ENCODE assay signal across 14 cellular contexts in the genomic region with DNA sequence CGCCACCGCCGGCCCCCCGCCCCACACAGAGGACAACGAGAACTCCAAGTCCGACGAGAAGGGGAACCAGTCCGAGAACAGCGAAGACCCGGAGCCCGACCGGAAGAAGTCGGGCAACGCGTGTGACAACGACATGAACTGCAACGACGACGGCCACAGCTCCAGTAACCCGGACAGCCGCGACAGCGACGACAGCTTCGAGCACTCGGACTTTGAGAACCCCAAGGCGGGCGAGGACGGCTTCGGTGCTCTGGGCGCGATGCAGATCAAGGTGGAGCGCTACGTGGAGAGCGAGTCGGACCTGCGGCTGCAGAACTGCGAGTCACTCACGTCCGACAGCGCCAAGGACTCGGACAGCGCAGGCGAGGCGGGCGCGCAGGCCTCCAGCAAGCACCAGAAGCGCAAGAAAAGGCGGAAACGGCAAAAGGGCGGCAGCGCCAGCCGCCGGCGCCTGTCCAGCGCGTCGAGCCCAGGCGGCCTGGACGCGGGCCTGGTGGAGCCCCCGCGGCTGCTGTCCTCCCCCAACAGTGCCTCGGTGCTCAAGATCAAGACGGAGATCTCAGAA.
A peak's percentile ranks its signal among the peaks of the same experiment; 100 is the strongest.
DNase-seq lines count a peak whose midpoint lies in the region; ATAC-seq, FAIRE-seq and TF ChIP-seq lines count a peak whose summit lies in the region.
"Had no signal": no experiment of that assay in that cellular context is flagged by ENCODE, and none has a peak within 500 bp of the region (broad histone marks: within the 10 kb centered on the region; RNA-seq: fewer than 3 reads in every experiment).

No MANE protein-coding gene starts in this region.

- intact Hi-C loops in ascending aorta (cut with DNase I) (loop anchor here (10.0 kb wide), 1 partner anchor 1075 kb away; no protein-coding TSS in a partner anchor), kidney (cut with DNase I) (loop anchor here (10.0 kb wide), 1 partner anchor 1225 kb away; no protein-coding TSS in a partner anchor)

- H3K9me2 ChIP-seq in GM23248 (ENCODE audit: insufficient read depth), result no peaks in the 10 kb centered on the region

- peak overlapping the region; percentile 43 for H3K4me2 ChIP-seq in GM23248 (ENCODE audit: unreplicated experiment)
- H3K4me2 ChIP-seq: neural progenitor cell, smooth muscle cell had no signal

- no peaks in the 10 kb centered on the region; the same call in 1 of the 2 replicates for H3K27me3 ChIP-seq in GM23248 (replicated peaks; ENCODE audit: insufficient read depth)
- no peaks in the 10 kb centered on the region for H3K27me3 ChIP-seq in ascending aorta
- H3K27me3 ChIP-seq: neural progenitor cell had no signal

- in situ Hi-C loops in GM23248 (cut with MboI), result loop anchor here (10.0 to 25.0 kb wide), 3 partner anchors 612 to 1225 kb away; no protein-coding TSS in a partner anchor

- peaks cover 20% of the 10 kb centered on the region for H3F3A ChIP-seq in GM23248 (ENCODE audit: insufficient read depth)

- ATAC-seq in HG03039 (IDR thresholded peaks at IDR 0.05; ENCODE audit: unreplicated experiment), result no peak
- ATAC-seq in activated CD4-positive, CD25-positive, alpha-beta regulatory T cell treated with anti-CD3 and anti-CD28 coated beads, Interleukin-2, amount 50 U/mL, for 24 hours, result no peak

- DNase-seq in GM23248, result peak; percentile 55
- no peak for DNase-seq in ascending aorta (ENCODE audit: low spot score in 2 of 2)
- peak; percentile 73 for DNase-seq in kidney
- DNase-seq in skeletal muscle cell (ENCODE audit: low read depth), result no peak
- DNase-seq in SHP77 treated with DMSO at 0.1 percent for 48 hours (lab: John Stamatoyannopoulos, UW), result no peak
- DNase-seq: NCI-H1417, NCI-H226 had no signal

- TF ChIP-seq CTCF in ascending aorta (IDR thresholded peaks at IDR 0.05), result no peak
- no peak for TF ChIP-seq CTCF in kidney (IDR thresholded peaks at IDR 0.05; ENCODE audit: borderline replicate concordance, extremely low read depth, insufficient read depth)

- no peak overlapping the region for H3K27ac ChIP-seq in GM23248
- no peak overlapping the region for H3K27ac ChIP-seq in ascending aorta
- no peak overlapping the region for H3K27ac ChIP-seq in kidney (ENCODE audit: low read depth in 2 of 2, low read length in 2 of 2)
- H3K27ac ChIP-seq: neural progenitor cell, SK-N-MC, VCaP had no signal

- peaks cover 20% of the 10 kb centered on the region for H3K4me1 ChIP-seq in GM23248 (ENCODE audit: insufficient read depth)
- H3K4me1 ChIP-seq in ascending aorta, result no peaks in the 10 kb centered on the region
- H3K4me1 ChIP-seq in kidney (ENCODE audit: control insufficient read depth in 1 of 2, insufficient read depth in 1 of 2, low read depth in 1 of 2, low read length in 2 of 2), result no peaks in the 10 kb centered on the region

- peak overlapping the region; percentile 40 for H3K4me3 ChIP-seq in GM23248
- H3K4me3 ChIP-seq in ascending aorta, result peak overlapping the region; percentile 47 to 52
- H3K4me3 ChIP-seq in kidney (ENCODE audit: low read length in 2 of 2), result no peak overlapping the region
- H3K4me3 ChIP-seq in skeletal muscle cell (ENCODE audit: low read depth, low read length), result peak overlapping the region; percentile 11
- H3K4me3 ChIP-seq: neural progenitor cell, SK-N-MC, smooth muscle cell had no signal

- H2AFZ ChIP-seq in GM23248, result peak overlapping the region; percentile 26; the same call in 1 of the 2 replicates
- H2AFZ ChIP-seq: neural progenitor cell had no signal

- WGBS in GM23248 (ENCODE audit: low coverage in 1 of 2, low lambda C conversion rate in 2 of 2, missing lambda C conversion rate in 2 of 2), 2 experiments, result 50 to 58% methylated on average over 61 to 65 of the region's 65 CpGs

- H3K9me3 ChIP-seq in GM23248 (ENCODE audit: low read depth) (no peaks in the 10 kb centered on the region), ascending aorta (no peaks in the 10 kb centered on the region), kidney (ENCODE audit: control insufficient read depth in 1 of 2, low read length in 2 of 2) (no peaks in the 10 kb centered on the region)

- H3K9ac ChIP-seq in GM23248 (no peak overlapping the region), kidney (ENCODE audit: low read length in 2 of 2) (no peak overlapping the region)
- H3K9ac ChIP-seq: neural progenitor cell had no signal

- no peaks in the 10 kb centered on the region for H4K20me1 ChIP-seq in GM23248 (ENCODE audit: insufficient read depth)

- no peaks in the 10 kb centered on the region for H3K79me2 ChIP-seq in GM23248 (ENCODE audit: insufficient read depth)

- no peaks in the 10 kb centered on the region for H3K36me3 ChIP-seq in GM23248 (ENCODE audit: low read depth)
- no peaks in the 10 kb centered on the region for H3K36me3 ChIP-seq in ascending aorta
- H3K36me3 ChIP-seq in kidney (ENCODE audit: control insufficient read depth in 1 of 2, insufficient read depth in 2 of 2, low read length in 2 of 2), result no peaks in the 10 kb centered on the region
- H3K36me3 ChIP-seq: neural progenitor cell had no signal

- no peak for FAIRE-seq in kidney (lab: Jason Lieb, UNC)
- FAIRE-seq: H54 had no signal

Comparison
In these comparisons a context has a peak if more than half of its experiments do, and no peak if none do; other contexts are left out.
1. DNase-seq: peak in GM23248 (single experiment) and kidney (single experiment); none in ascending aorta (0 of 2), skeletal muscle cell (single experiment) and SHP77 treated with DMSO at 0.1 percent for 48 hours (single experiment).
2. H3K4me3 ChIP-seq: peak in GM23248 (single experiment), ascending aorta (2 of 2) and skeletal muscle cell (single experiment); none in kidney (0 of 2).